ENCODE assay signal across 14 cellular contexts in genomic region chr2:205984381-205984780, GRCh38.
DNase-seq lines count a peak whose midpoint lies in the region; ATAC-seq and TF ChIP-seq lines count a peak whose summit lies in the region.
"Had no signal": no experiment of that assay in that cellular context is flagged by ENCODE, and none has a peak within 500 bp of the region (broad histone marks: within the 10 kb centered on the region; RNA-seq: fewer than 3 reads in every experiment).

No MANE protein-coding gene starts in this region.

- TF ChIP-seq CTCF in glutamatergic neuron (IDR thresholded peaks at IDR 0.05; ENCODE audit: partially characterized antibody, unreplicated experiment), result no peak

- peak overlapping the region; percentile 34 for H3K4me3 Mint-ChIP-seq in activated T-helper 17 cell treated with anti-CD3 and anti-CD28 coated beads, Interleukin-2, amount 50 U/mL, for 72 hours
- no peak overlapping the region for H3K4me3 Mint-ChIP-seq in glutamatergic neuron (ENCODE audit: unreplicated experiment)
- H3K4me3 Mint-ChIP-seq: mesothelial cell of epicardium had no signal

- ATAC-seq in GM18511 (IDR thresholded peaks at IDR 0.05; ENCODE audit: unreplicated experiment) (peak; percentile 68), GM19455 (IDR thresholded peaks at IDR 0.05; ENCODE audit: unreplicated experiment) (peak; percentile 50), HG02938 (IDR thresholded peaks at IDR 0.05; ENCODE audit: unreplicated experiment) (peak; percentile 69)
- ATAC-seq in activated T-helper 17 cell treated with anti-CD3 and anti-CD28 coated beads, Interleukin-2, amount 50 U/mL, for 72 hours (replicated peaks), result peak; percentile 72
- ATAC-seq: stimulated activated naive CD8-positive, alpha-beta T cell treated with anti-CD3 and anti-CD28 coated beads, Interleukin-15, Interleukin-2, amounts not matched to agents 100 U/mL and 50 U/mL, for 24 hours had no signal

- no peaks in the 10 kb centered on the region for H3K36me3 Mint-ChIP-seq in activated T-helper 17 cell treated with anti-CD3 and anti-CD28 coated beads, Interleukin-2, amount 50 U/mL, for 72 hours (ENCODE audit: low read depth)
- H3K36me3 Mint-ChIP-seq in glutamatergic neuron (ENCODE audit: unreplicated experiment), result no peaks in the 10 kb centered on the region
- H3K36me3 Mint-ChIP-seq: mesothelial cell of epicardium had no signal

- DNase-seq in H4 (ENCODE audit: low spot score) (no peak), cortex of kidney (lab: John Stamatoyannopoulos, UW) (no peak), glutamatergic neuron (no peak), cerebellum (ENCODE audit: low spot score) (no peak)
- DNase-seq: activated gamma-delta T cell; C1 segment of cervical spinal cord; erythroblast; SJCRH30; stimulated activated naive CD8-positive, alpha-beta T cell treated with anti-CD3 and anti-CD28 coated beads, Interleukin-15, Interleukin-2, amounts not matched to agents 100 U/mL and 50 U/mL, for 24 hours had no signal

- H3K4me1 Mint-ChIP-seq in activated T-helper 17 cell treated with anti-CD3 and anti-CD28 coated beads, Interleukin-2, amount 50 U/mL, for 72 hours, result no peaks in the 10 kb centered on the region
- H3K4me1 Mint-ChIP-seq in glutamatergic neuron (ENCODE audit: low read depth, unreplicated experiment), result peaks cover 4% of the 10 kb centered on the region
- H3K4me1 Mint-ChIP-seq: mesothelial cell of epicardium had no signal

- H3K9me3 Mint-ChIP-seq in activated T-helper 17 cell treated with anti-CD3 and anti-CD28 coated beads, Interleukin-2, amount 50 U/mL, for 72 hours, result peaks cover 4% of the 10 kb centered on the region
- H3K9me3 Mint-ChIP-seq in glutamatergic neuron (ENCODE audit: unreplicated experiment), result peaks cover 3% of the 10 kb centered on the region

- no peak overlapping the region for H3K27ac Mint-ChIP-seq in activated T-helper 17 cell treated with anti-CD3 and anti-CD28 coated beads, Interleukin-2, amount 50 U/mL, for 72 hours
- H3K27ac Mint-ChIP-seq in glutamatergic neuron (ENCODE audit: unreplicated experiment), result no peak overlapping the region
- H3K27ac Mint-ChIP-seq: mesothelial cell of epicardium had no signal

- H3K27me3 Mint-ChIP-seq in activated T-helper 17 cell treated with anti-CD3 and anti-CD28 coated beads, Interleukin-2, amount 50 U/mL, for 72 hours, result no peaks in the 10 kb centered on the region
- peaks cover 2% of the 10 kb centered on the region for H3K27me3 Mint-ChIP-seq in glutamatergic neuron (ENCODE audit: unreplicated experiment)
